In genomic region chr5:55994998-55995914, GRCh38 we compare ENCODE assay signal across 8 cellular contexts. TPM values are rescaled to one million over a fixed set of nuclear protein-coding genes. Genes with fewer than 3 reads are reported as not detected.
A peak's percentile ranks its signal among the peaks of the same experiment; 100 is the strongest.
DNase-seq lines count a peak whose midpoint lies in the region; ATAC-seq and TF ChIP-seq lines count a peak whose summit lies in the region.

No MANE protein-coding gene starts in this region.

- TF ChIP-seq CTCF in activated B cell treated with CpG ODN at 0.5 μM for 24 hours (IDR thresholded peaks at IDR 0.05) = no peak

- peak; percentile 98 for DNase-seq in AG08396 (ENCODE audit: low spot score)
- peak; percentile 91 for DNase-seq in NCI-H2227 treated with DMSO at 0.1 percent for 48 hours (lab: John Stamatoyannopoulos, UW)
- DNase-seq in activated B cell treated with CpG ODN at 0.5 μM for 24 hours = peak; percentile 95
- DNase-seq in caudate nucleus (lab: John Stamatoyannopoulos, UW) = peak; percentile 80 to 99 (median 97)
- peak; percentile 98 for DNase-seq in inferior parietal cortex (ENCODE audit: extremely low spot score)
- peak; percentile 92 to 99 for DNase-seq in stimulated activated CD4-positive, alpha-beta T cell treated with anti-CD3 and anti-CD28 coated beads, Interleukin-12 subunit alpha, Interleukin-12 subunit beta, amount 100 ng/mL, for 24 hours (ENCODE audit: low read depth in 2 of 2)

- peak overlapping the region; percentile 95 for H3K27ac Mint-ChIP-seq in activated B cell treated with CpG ODN at 0.5 μM for 24 hours

- no peaks in the 10 kb centered on the region for H3K9me3 Mint-ChIP-seq in activated B cell treated with CpG ODN at 0.5 μM for 24 hours

- peak; percentile 98 for ATAC-seq in GM19023 (IDR thresholded peaks at IDR 0.05; ENCODE audit: unreplicated experiment)
- peak; percentile 92 for ATAC-seq in HG03196 (IDR thresholded peaks at IDR 0.05; ENCODE audit: unreplicated experiment)
- ATAC-seq in activated B cell treated with CpG ODN at 0.5 μM for 24 hours (ENCODE audit: low read depth) = peak; percentile 92

- CTCF ChIA-PET in activated B cell treated with CpG ODN at 0.5 μM for 24 hours (lab: Charles Lee) = no interaction called here

- peak overlapping the region; percentile 96 for H3K4me3 Mint-ChIP-seq in activated B cell treated with CpG ODN at 0.5 μM for 24 hours

- H3K4me1 Mint-ChIP-seq in activated B cell treated with CpG ODN at 0.5 μM for 24 hours = peaks cover 37% of the 10 kb centered on the region

- H3K27ac ChIP-seq in caudate nucleus (ENCODE audit: low read depth, low read length) = peak overlapping the region; percentile 97

- H3K36me3 Mint-ChIP-seq in activated B cell treated with CpG ODN at 0.5 μM for 24 hours (ENCODE audit: low read depth) = peaks cover 10% of the 10 kb centered on the region

- intact Hi-C loops in activated B cell treated with CpG ODN at 0.5 μM for 24 hours (cut with micrococcal nuclease) = loop anchor here (1.0 to 5.0 kb wide), 12 partner anchors 32 to 1178 kb away; partner anchors contain the start of genes PLPP1, SETD9 and SLC38A9

- H3K27me3 Mint-ChIP-seq in activated B cell treated with CpG ODN at 0.5 μM for 24 hours = peaks cover 5% of the 10 kb centered on the region

- POLR2A ChIA-PET in activated B cell treated with CpG ODN at 0.5 μM for 24 hours (lab: Charles Lee) = interaction anchor here (0.5 to 2.1 kb wide), 12 partner anchors 13 to 1268 kb away, joined by 3 to 7 read pairs (median 3); partner anchors contain the start of gene GPBP1

RNA-seq across cellular contexts. Expression of gene IL6ST, which starts 0.5 kb away (rescaled TPM):
- 39.8 and 48.3 TPM in 2 replicates for total RNA-seq in activated B cell treated with CpG ODN at 0.5 μM for 24 hours

Comparison
In these comparisons a context has a peak if more than half of its experiments do, and no peak if none do; other contexts are left out.
1. Peak in every context shown above with its lines: DNase-seq, ATAC-seq and H3K27ac ChIP-seq.